ENCODE assay signal across 8 cellular contexts in the genomic region with DNA sequence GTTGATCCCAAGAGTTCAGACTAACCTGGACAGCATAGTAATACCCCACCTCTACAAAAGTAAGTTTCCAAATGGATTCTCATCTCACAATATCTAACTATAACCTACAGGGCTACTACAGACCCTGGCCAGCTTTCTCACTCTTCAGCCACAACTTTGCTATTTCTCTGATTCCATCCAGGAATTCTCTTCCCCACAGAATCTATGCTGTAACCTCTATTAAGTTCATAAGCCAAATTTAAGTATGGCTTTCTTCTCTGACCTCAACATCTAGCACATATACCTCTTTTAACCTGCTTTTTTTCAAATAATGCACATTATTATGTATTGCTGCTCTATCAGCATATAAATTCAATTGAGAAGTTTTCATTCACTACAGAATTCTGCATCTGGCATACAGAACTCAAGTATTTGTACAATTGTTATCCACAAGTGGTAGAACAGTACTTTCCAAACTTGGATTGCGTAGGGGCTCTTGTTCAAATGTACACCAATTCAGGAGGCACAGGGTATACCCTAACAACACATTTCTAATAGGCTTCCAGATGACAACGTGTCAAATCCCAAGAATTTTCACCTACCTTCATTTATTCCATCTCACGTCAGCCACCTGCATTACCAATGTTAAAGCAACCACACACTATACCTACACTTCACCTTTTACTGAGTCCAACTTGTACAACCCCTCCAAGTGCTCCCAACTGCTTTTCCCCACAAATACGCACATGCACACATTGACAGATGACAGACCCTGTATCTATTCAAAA. TPM values are rescaled to one million over a fixed set of nuclear protein-coding genes. Genes with fewer than 3 reads are reported as not detected.
A peak's percentile ranks its signal among the peaks of the same experiment; 100 is the strongest.
DNase-seq lines count a peak whose midpoint lies in the region; ATAC-seq, FAIRE-seq and TF ChIP-seq lines count a peak whose summit lies in the region.
"Had no signal": no experiment of that assay in that cellular context is flagged by ENCODE, and none has a peak within 500 bp of the region (broad histone marks: within the 10 kb centered on the region; RNA-seq: fewer than 3 reads in every experiment).

No MANE protein-coding gene starts in this region.

- peak overlapping the region; percentile 75 for H3K4me2 ChIP-seq in HepG2 (ENCODE audit: low read depth, low read length)

- ATAC-seq in HepG2 (no peak), gastrocnemius medialis (no peak)

- no peak for DNase-seq in HepG2 (ENCODE audit: low spot score)
- no peak for DNase-seq in gastrocnemius medialis
- DNase-seq in NCI-H2107 (lab: John Stamatoyannopoulos, UW) = no peak
- DNase-seq: NCI-H526 treated with DMSO at 0.1 percent for 48 hours, T-helper 9 cell had no signal

- TF ChIP-seq POLR2A in GM18951 (IDR thresholded peaks at IDR 0.05; ENCODE audit: extremely low read depth, insufficient read depth, insufficient read length) (peak; percentile 16), HepG2 (IDR thresholded peaks at IDR 0.05; ENCODE audit: insufficient read depth in 1 of 2, low read depth in 2 of 2, low read length in 2 of 2) (peak; percentile 57 to 78; a peak in 3 of 4 replicates), gastrocnemius medialis (IDR thresholded peaks at IDR 0.05) (no peak)

- intact Hi-C loops in HepG2 (cut with micrococcal nuclease; ENCODE audit: unreplicated experiment) = no loop called here
- intact Hi-C loops in gastrocnemius medialis (cut with DNase I; ENCODE audit: low total_unique reads) = no loop called here

- no peak for TF ChIP-seq CTCF in HepG2 (CRISPR knock-in tag; IDR thresholded peaks at IDR 0.05)
- no peak for TF ChIP-seq CTCF in gastrocnemius medialis (IDR thresholded peaks at IDR 0.05 in 4 of 5, conservative IDR thresholded peaks at IDR 0.05 in 1 of 5)

- no TSS peak for BruUV-seq in HepG2 (replicated peaks; lab: Mats Ljungman, UMichigan)

- POLR2A ChIA-PET in HepG2 (lab: Yijun Ruan, JAX) = interaction anchor here (2.3 kb wide), 1 partner anchor 38 kb away, joined by 8 read pairs; a partner anchor contains a TSS

- WGBS in HepG2 (ENCODE audit: low lambda C conversion rate) = 91% methylated on average over 4 of the region's 4 CpGs

- no peak for TF ChIP-seq EP300 in HepG2 (IDR thresholded peaks at IDR 0.05; ENCODE audit: low read depth in 2 of 2, low read length in 2 of 2)
- no peak for TF ChIP-seq EP300 in HepG2 (CRISPR knock-in tag; IDR thresholded peaks at IDR 0.05; ENCODE audit: borderline replicate concordance)

- no peak overlapping the region for H3K9ac ChIP-seq in HepG2 (ENCODE audit: insufficient read depth, low read depth, low read length)

- peaks cover 61% of the 10 kb centered on the region for H3K79me2 ChIP-seq in HepG2 (ENCODE audit: insufficient read depth, low read length)

- FAIRE-seq in HepG2 (lab: Jason Lieb, UNC) = no peak

- peaks cover 7 to 22% of the 10 kb centered on the region in 2 experiments for H3K36me3 ChIP-seq in HepG2 (replicated peaks in 1 of 2; ENCODE audit: control insufficient read depth in 1 of 2, insufficient read depth in 2 of 2, low read length in 2 of 2)
- peaks cover 0 to 33% of the 10 kb centered on the region in 2 donors for H3K36me3 ChIP-seq in gastrocnemius medialis

- H3K9me3 ChIP-seq in HepG2 (ENCODE audit: low read length) (no peaks in the 10 kb centered on the region), gastrocnemius medialis (no peaks in the 10 kb centered on the region)
- H3K9me3 ChIP-seq: prostate gland had no signal

- CTCF ChIA-PET in HepG2 (lab: Yijun Ruan, JAX; ENCODE audit: low intra/inter-chr PET ratio, low total read pairs) = no interaction called here

- no peak overlapping the region for H2AFZ ChIP-seq in HepG2 (ENCODE audit: low read length)

- H3K4me1 ChIP-seq in HepG2 (ENCODE audit: insufficient read depth, low read length) = peaks cover 34% of the 10 kb centered on the region
- H3K4me1 ChIP-seq in gastrocnemius medialis = peaks cover 37 to 38% of the 10 kb centered on the region in 2 donors
- H3K4me1 ChIP-seq: prostate gland had no signal

- in situ Hi-C loops in GM18951 (cut with MboI; ENCODE audit: low sequenced_read_pairs, unreplicated experiment) (no loop called here), HepG2 (cut with HindIII; ENCODE audit: extremely low pct_ligation_motif_present, low pct_unique_long_range_greater_than_20kb) (no loop called here), gastrocnemius medialis (cut with MboI; ENCODE audit: low sequenced_read_pairs in 4 of 4) (loop anchor here in 1 of 4 donors (10.0 kb wide), 1 partner anchor 52 kb away; a partner anchor contains a TSS)

- peak overlapping the region; percentile 21 for H3K27ac ChIP-seq in HepG2 (ENCODE audit: extremely low read length, insufficient read depth, low read length)
- no peak overlapping the region for H3K27ac ChIP-seq in gastrocnemius medialis
- H3K27ac ChIP-seq: prostate gland had no signal

- H3K4me3 ChIP-seq in HepG2 (replicated peaks in 1 of 3; ENCODE audit: insufficient read depth in 1 of 3, low read depth in 2 of 3, low read length in 3 of 3) = no peak overlapping the region
- H3K4me3 ChIP-seq in gastrocnemius medialis = no peak overlapping the region
- H3K4me3 ChIP-seq: prostate gland had no signal

- no peak for TF ChIP-seq RAD21 in HepG2 (CRISPR knock-in tag; IDR thresholded peaks at IDR 0.05)

- H3K27me3 ChIP-seq in HepG2 (ENCODE audit: control insufficient read depth in 1 of 2, insufficient read depth in 2 of 2, low read length in 2 of 2) = no peaks in the 10 kb centered on the region; a peak in 1 of 5 replicates
- H3K27me3 ChIP-seq in gastrocnemius medialis = no peaks in the 10 kb centered on the region

- H4K20me1 ChIP-seq in HepG2 (ENCODE audit: insufficient read depth, low read length) = peaks cover 57% of the 10 kb centered on the region

RNA-seq across cellular contexts. Expression of a gene that starts 3.8 kb away (rescaled TPM):
- polyA plus RNA-seq in PFSK-1 (2012; ENCODE audit: insufficient read length, low read depth) = 1,903 TPM
- total RNA-seq in HepG2 (2016; rRNA removed; fragmentation: Illumina TruSeq; extraction: Trizol) = 3,901 and 4,303 TPM in 2 replicates
- 8,184 and 8,598 TPM in 2 replicates for total RNA-seq in HepG2 (2016; cell fraction: cytosol; rRNA removed; fragmentation: Illumina TruSeq; extraction: Trizol; ENCODE audit: low read depth)
- 4,185 and 4,312 TPM in 2 replicates for total RNA-seq in HepG2 (2016; cell fraction: insoluble cytoplasmic fraction; rRNA removed; fragmentation: Illumina TruSeq; extraction: Trizol)
- 10,515 and 11,473 TPM in 2 replicates for total RNA-seq in HepG2 (2016; cell fraction: membrane; rRNA removed; fragmentation: Illumina TruSeq; extraction: Trizol)
- total RNA-seq in HepG2 (2016; cell fraction: nucleus; rRNA removed; fragmentation: Illumina TruSeq; extraction: Trizol) = 1,563 and 1,683 TPM in 2 replicates
- 7,896 and 8,215 TPM in 2 replicates for polyA plus RNA-seq in HepG2 (2011; rRNA removed)
- 23,106 and 23,761 TPM in 2 replicates for polyA plus RNA-seq in HepG2 (2011; cell fraction: cytosol; rRNA removed)
- polyA plus RNA-seq in HepG2 (2011; cell fraction: nucleus; rRNA removed) = 3,131 and 3,133 TPM in 2 replicates
- polyA plus RNA-seq in HepG2 (2012) = 7,846 and 11,802 TPM in 2 replicates
- 7,461 and 7,652 TPM in 2 replicates for polyA plus RNA-seq in HepG2 (2016; cell fraction: cytosol; fragmentation: Illumina TruSeq; extraction: Trizol; ENCODE audit: low read depth)
- 2,305 and 2,788 TPM in 2 replicates for polyA plus RNA-seq in HepG2 (2016; cell fraction: insoluble cytoplasmic fraction; fragmentation: Illumina TruSeq; extraction: Trizol; ENCODE audit: low read depth)
- polyA plus RNA-seq in HepG2 (2016; cell fraction: membrane; fragmentation: Illumina TruSeq; extraction: Trizol; ENCODE audit: low read depth) = 6,369 and 7,188 TPM in 2 replicates
- 1,882 and 2,182 TPM in 2 replicates for polyA plus RNA-seq in HepG2 (2016; cell fraction: nucleus; fragmentation: Illumina TruSeq; extraction: Trizol; ENCODE audit: insufficient read depth, low read depth)
- 1,545 and 1,558 TPM in 2 replicates for polyA minus RNA-seq in HepG2 (2011; rRNA and poly(A)+ RNA removed; ENCODE audit: low replicate concordance)
- polyA minus RNA-seq in HepG2 (2011; cell fraction: cytosol; rRNA and poly(A)+ RNA removed) = 502 and 598 TPM in 2 replicates
- 266 and 310 TPM in 2 replicates for polyA minus RNA-seq in HepG2 (2011; cell fraction: nucleus; rRNA and poly(A)+ RNA removed)
- over 10,000 TPM in 1 of 4 donors, 1,000 to 10,000 TPM in 3; 6,799 to 10,395 (median 8,793) TPM for total RNA-seq in gastrocnemius medialis

RNA-seq across cellular contexts. Expression of a gene that starts 16.3 kb away (rescaled TPM):
- polyA plus RNA-seq in PFSK-1 (2012; ENCODE audit: insufficient read length, low read depth) = 8.5 TPM
- total RNA-seq in HepG2 (2016; rRNA removed; fragmentation: Illumina TruSeq; extraction: Trizol) (36.2 and 49.8 TPM in 2 replicates), gastrocnemius medialis (1 to 10 TPM; 1.3 to 5.8 (median 3.7) TPM)
- total RNA-seq in HepG2 (2016; cell fraction: cytosol; rRNA removed; fragmentation: Illumina TruSeq; extraction: Trizol; ENCODE audit: low read depth) = 25.3 and 29.2 TPM in 2 replicates
- 37.2 and 49.2 TPM in 2 replicates for total RNA-seq in HepG2 (2016; cell fraction: insoluble cytoplasmic fraction; rRNA removed; fragmentation: Illumina TruSeq; extraction: Trizol)
- total RNA-seq in HepG2 (2016; cell fraction: membrane; rRNA removed; fragmentation: Illumina TruSeq; extraction: Trizol) = 30.8 and 32.4 TPM in 2 replicates
- total RNA-seq in HepG2 (2016; cell fraction: nucleus; rRNA removed; fragmentation: Illumina TruSeq; extraction: Trizol) = 18.7 and 21.3 TPM in 2 replicates
- 3.9 and 7.0 TPM in 2 replicates for polyA plus RNA-seq in HepG2 (2011; rRNA removed)
- 4.2 and 4.3 TPM in 2 replicates for polyA plus RNA-seq in HepG2 (2011; cell fraction: cytosol; rRNA removed)
- 1.9 and 2.1 TPM in 2 replicates for polyA plus RNA-seq in HepG2 (2011; cell fraction: nucleus; rRNA removed)
- polyA plus RNA-seq in HepG2 (2012) = 4.8 and 6.0 TPM in 2 replicates
- 14.3 and 17.0 TPM in 2 replicates for polyA plus RNA-seq in HepG2 (2016; cell fraction: cytosol; fragmentation: Illumina TruSeq; extraction: Trizol; ENCODE audit: low read depth)
- 36.2 and 39.0 TPM in 2 replicates for polyA plus RNA-seq in HepG2 (2016; cell fraction: insoluble cytoplasmic fraction; fragmentation: Illumina TruSeq; extraction: Trizol; ENCODE audit: low read depth)
- 16.8 and 17.0 TPM in 2 replicates for polyA plus RNA-seq in HepG2 (2016; cell fraction: membrane; fragmentation: Illumina TruSeq; extraction: Trizol; ENCODE audit: low read depth)
- polyA plus RNA-seq in HepG2 (2016; cell fraction: nucleus; fragmentation: Illumina TruSeq; extraction: Trizol; ENCODE audit: insufficient read depth, low read depth) = 17.4 and 22.9 TPM in 2 replicates
- polyA minus RNA-seq in HepG2 (2011; rRNA and poly(A)+ RNA removed; ENCODE audit: low replicate concordance) = 6.5 and 13.4 TPM in 2 replicates
- polyA minus RNA-seq in HepG2 (2011; cell fraction: cytosol; rRNA and poly(A)+ RNA removed) = 3.0 and 4.6 TPM in 2 replicates
- 9.0 and 10.3 TPM in 2 replicates for polyA minus RNA-seq in HepG2 (2011; cell fraction: nucleus; rRNA and poly(A)+ RNA removed)

RNA-seq across cellular contexts. Expression of a gene that starts 38.0 kb away (rescaled TPM):
- 79.5 TPM for polyA plus RNA-seq in PFSK-1 (2012; ENCODE audit: insufficient read length, low read depth)
- 294 and 383 TPM in 2 replicates for total RNA-seq in HepG2 (2016; rRNA removed; fragmentation: Illumina TruSeq; extraction: Trizol)
- 88.6 and 90.1 TPM in 2 replicates for total RNA-seq in HepG2 (2016; cell fraction: cytosol; rRNA removed; fragmentation: Illumina TruSeq; extraction: Trizol; ENCODE audit: low read depth)
- total RNA-seq in HepG2 (2016; cell fraction: insoluble cytoplasmic fraction; rRNA removed; fragmentation: Illumina TruSeq; extraction: Trizol) = 283 and 392 TPM in 2 replicates
- total RNA-seq in HepG2 (2016; cell fraction: membrane; rRNA removed; fragmentation: Illumina TruSeq; extraction: Trizol) = 101 and 102 TPM in 2 replicates
- 94.7 and 104 TPM in 2 replicates for total RNA-seq in HepG2 (2016; cell fraction: nucleus; rRNA removed; fragmentation: Illumina TruSeq; extraction: Trizol)
- polyA plus RNA-seq in HepG2 (2011; rRNA removed) = 84.2 and 90.0 TPM in 2 replicates
- polyA plus RNA-seq in HepG2 (2011; cell fraction: cytosol; rRNA removed) = 86.6 and 126 TPM in 2 replicates
- 25.3 and 33.1 TPM in 2 replicates for polyA plus RNA-seq in HepG2 (2011; cell fraction: nucleus; rRNA removed)
- polyA plus RNA-seq in HepG2 (2012) = 175 and 257 TPM in 2 replicates
- 98.6 and 103 TPM in 2 replicates for polyA plus RNA-seq in HepG2 (2016; cell fraction: cytosol; fragmentation: Illumina TruSeq; extraction: Trizol; ENCODE audit: low read depth)
- polyA plus RNA-seq in HepG2 (2016; cell fraction: insoluble cytoplasmic fraction; fragmentation: Illumina TruSeq; extraction: Trizol; ENCODE audit: low read depth) = 442 and 461 TPM in 2 replicates
- 108 and 109 TPM in 2 replicates for polyA plus RNA-seq in HepG2 (2016; cell fraction: membrane; fragmentation: Illumina TruSeq; extraction: Trizol; ENCODE audit: low read depth)
- 176 and 178 TPM in 2 replicates for polyA plus RNA-seq in HepG2 (2016; cell fraction: nucleus; fragmentation: Illumina TruSeq; extraction: Trizol; ENCODE audit: insufficient read depth, low read depth)
- 4.9 and 21.4 TPM in 2 replicates for polyA minus RNA-seq in HepG2 (2011; rRNA and poly(A)+ RNA removed; ENCODE audit: low replicate concordance)
- polyA minus RNA-seq in HepG2 (2011; cell fraction: cytosol; rRNA and poly(A)+ RNA removed) = 35.3 and 38.6 TPM in 2 replicates
- 19.6 and 28.7 TPM in 2 replicates for polyA minus RNA-seq in HepG2 (2011; cell fraction: nucleus; rRNA and poly(A)+ RNA removed)
- total RNA-seq in gastrocnemius medialis = 100 to 1,000 TPM; 156 to 226 (median 203) TPM

RNA-seq across cellular contexts. Expression of a gene that starts 38.2 kb away (rescaled TPM):
- 13.1 TPM for polyA plus RNA-seq in PFSK-1 (2012; ENCODE audit: insufficient read length, low read depth)
- total RNA-seq in HepG2 (2016; rRNA removed; fragmentation: Illumina TruSeq; extraction: Trizol) (47.2 and 51.9 TPM in 2 replicates), gastrocnemius medialis (10 to 100 TPM in 2 of 4 donors, 1 to 10 TPM in 2; 7.2 to 11.5 (median 9.6) TPM)
- total RNA-seq in HepG2 (2016; cell fraction: cytosol; rRNA removed; fragmentation: Illumina TruSeq; extraction: Trizol; ENCODE audit: low read depth) = 11.1 and 14.0 TPM in 2 replicates
- total RNA-seq in HepG2 (2016; cell fraction: insoluble cytoplasmic fraction; rRNA removed; fragmentation: Illumina TruSeq; extraction: Trizol) = 50.9 and 51.9 TPM in 2 replicates
- total RNA-seq in HepG2 (2016; cell fraction: membrane; rRNA removed; fragmentation: Illumina TruSeq; extraction: Trizol) = 47.8 and 48.8 TPM in 2 replicates
- total RNA-seq in HepG2 (2016; cell fraction: nucleus; rRNA removed; fragmentation: Illumina TruSeq; extraction: Trizol) = 35.6 and 35.7 TPM in 2 replicates
- polyA plus RNA-seq in HepG2 (2011; rRNA removed) = 12.4 and 12.9 TPM in 2 replicates
- 11.6 and 13.5 TPM in 2 replicates for polyA plus RNA-seq in HepG2 (2011; cell fraction: cytosol; rRNA removed)
- 4.6 and 5.3 TPM in 2 replicates for polyA plus RNA-seq in HepG2 (2011; cell fraction: nucleus; rRNA removed)
- 4.2 and 5.5 TPM in 2 replicates for polyA plus RNA-seq in HepG2 (2012)
- polyA plus RNA-seq in HepG2 (2016; cell fraction: cytosol; fragmentation: Illumina TruSeq; extraction: Trizol; ENCODE audit: low read depth) = 9.6 and 11.4 TPM in 2 replicates
- polyA plus RNA-seq in HepG2 (2016; cell fraction: insoluble cytoplasmic fraction; fragmentation: Illumina TruSeq; extraction: Trizol; ENCODE audit: low read depth) = 42.7 and 53.6 TPM in 2 replicates
- 30.4 and 34.7 TPM in 2 replicates for polyA plus RNA-seq in HepG2 (2016; cell fraction: membrane; fragmentation: Illumina TruSeq; extraction: Trizol; ENCODE audit: low read depth)
- polyA plus RNA-seq in HepG2 (2016; cell fraction: nucleus; fragmentation: Illumina TruSeq; extraction: Trizol; ENCODE audit: insufficient read depth, low read depth) = 41.5 and 42.4 TPM in 2 replicates
- 13.7 and 21.0 TPM in 2 replicates for polyA minus RNA-seq in HepG2 (2011; rRNA and poly(A)+ RNA removed; ENCODE audit: low replicate concordance)
- polyA minus RNA-seq in HepG2 (2011; cell fraction: cytosol; rRNA and poly(A)+ RNA removed) = 14.9 and 15.9 TPM in 2 replicates
- polyA minus RNA-seq in HepG2 (2011; cell fraction: nucleus; rRNA and poly(A)+ RNA removed) = 10.3 and 10.8 TPM in 2 replicates

RNA-seq across cellular contexts. Expression of a gene that starts 52.6 kb away (rescaled TPM):
- 7.2 TPM for polyA plus RNA-seq in PFSK-1 (2012; ENCODE audit: insufficient read length, low read depth)
- total RNA-seq in HepG2 (2016; rRNA removed; fragmentation: Illumina TruSeq; extraction: Trizol) = 13.6 and 17.9 TPM in 2 replicates
- total RNA-seq in HepG2 (2016; cell fraction: cytosol; rRNA removed; fragmentation: Illumina TruSeq; extraction: Trizol; ENCODE audit: low read depth) = 4.8 and 5.7 TPM in 2 replicates
- total RNA-seq in HepG2 (2016; cell fraction: insoluble cytoplasmic fraction; rRNA removed; fragmentation: Illumina TruSeq; extraction: Trizol) = 14.5 and 17.7 TPM in 2 replicates
- 10.8 and 12.3 TPM in 2 replicates for total RNA-seq in HepG2 (2016; cell fraction: membrane; rRNA removed; fragmentation: Illumina TruSeq; extraction: Trizol)
- total RNA-seq in HepG2 (2016; cell fraction: nucleus; rRNA removed; fragmentation: Illumina TruSeq; extraction: Trizol) = 7.0 and 8.3 TPM in 2 replicates
- 6.1 TPM in 2 replicates for polyA plus RNA-seq in HepG2 (2011; rRNA removed)
- polyA plus RNA-seq in HepG2 (2011; cell fraction: cytosol; rRNA removed) = 4.9 and 5.2 TPM in 2 replicates
- polyA plus RNA-seq in HepG2 (2011; cell fraction: nucleus; rRNA removed) = 2.5 and 2.7 TPM in 2 replicates
- polyA plus RNA-seq in HepG2 (2012) = 7.4 and 8.1 TPM in 2 replicates
- polyA plus RNA-seq in HepG2 (2016; cell fraction: cytosol; fragmentation: Illumina TruSeq; extraction: Trizol; ENCODE audit: low read depth) = 3.3 and 4.7 TPM in 2 replicates
- 17.1 and 19.1 TPM in 2 replicates for polyA plus RNA-seq in HepG2 (2016; cell fraction: insoluble cytoplasmic fraction; fragmentation: Illumina TruSeq; extraction: Trizol; ENCODE audit: low read depth)
- polyA plus RNA-seq in HepG2 (2016; cell fraction: membrane; fragmentation: Illumina TruSeq; extraction: Trizol; ENCODE audit: low read depth) = 7.1 and 7.4 TPM in 2 replicates
- 9.5 and 10.7 TPM in 2 replicates for polyA plus RNA-seq in HepG2 (2016; cell fraction: nucleus; fragmentation: Illumina TruSeq; extraction: Trizol; ENCODE audit: insufficient read depth, low read depth)
- polyA minus RNA-seq in HepG2 (2011; rRNA and poly(A)+ RNA removed; ENCODE audit: low replicate concordance) = 2.7 and 3.1 TPM in 2 replicates
- polyA minus RNA-seq in HepG2 (2011; cell fraction: cytosol; rRNA and poly(A)+ RNA removed) = 3.6 and 4.2 TPM in 2 replicates
- polyA minus RNA-seq in HepG2 (2011; cell fraction: nucleus; rRNA and poly(A)+ RNA removed) = 3.1 and 4.5 TPM in 2 replicates
- total RNA-seq in gastrocnemius medialis = 1 to 10 TPM; 5.6 to 8.4 (median 6.9) TPM

Comparison
In these comparisons a context has a peak if more than half of its experiments do, and no peak if none do; other contexts are left out.
1. POLR2A ChIP-seq: peak in GM18951 (single experiment) and HepG2 (2 of 2); none in gastrocnemius medialis (0 of 2).